In genomic region chr7:30501264-30501663, GRCh38 we compare ENCODE assay signal across 31 cellular contexts.
"Had no signal": no experiment of that assay in that cellular context is flagged by ENCODE, and none has a peak within 500 bp of the region (broad histone marks: within the 10 kb centered on the region; RNA-seq: fewer than 3 reads in every experiment).

No MANE protein-coding gene starts in this region.

- H3K27me3 ChIP-seq: colonic mucosa, esophagus muscularis mucosa, foreskin keratinocyte, gastroesophageal sphincter, heart left ventricle, hepatocyte, neural progenitor cell, testis, tibial artery, upper lobe of left lung had no signal

- H3K4me2 ChIP-seq: hepatocyte, smooth muscle cell had no signal

- FAIRE-seq: kidney, urothelium cell line had no signal

- H3K9me3 ChIP-seq: colonic mucosa, esophagus muscularis mucosa, gastroesophageal sphincter, heart left ventricle, mucosa of descending colon, testis, tibial artery, upper lobe of left lung had no signal

- H3K27ac ChIP-seq: colonic mucosa, esophagus muscularis mucosa, foreskin keratinocyte, gastroesophageal sphincter, heart left ventricle, hepatocyte, neural progenitor cell, parathyroid adenoma, testis, tibial artery, upper lobe of left lung had no signal

- H3K9ac ChIP-seq: neural progenitor cell, parathyroid adenoma had no signal

- H2AFZ ChIP-seq: hepatocyte, neural progenitor cell, parathyroid adenoma had no signal

- ATAC-seq: foreskin keratinocyte; gastroesophageal sphincter; heart left ventricle; left lobe of liver; mucosa of descending colon; natural killer cell treated with Interleukin-12 subunit alpha and Interleukin-12 subunit beta and Interleukin-15 and Interleukin-18, amount 100 ng/mL, for 72 hours; sciatic nerve; stimulated activated memory B cell treated with anti-CD40 and anti-IgM and Interleukin-4, amounts not matched to agents 10 μg/mL and 1 μg/mL and 100 μg/mL, for 72 hours; stimulated activated naive CD8-positive, alpha-beta T cell treated with anti-CD3 and anti-CD28 coated beads, Interleukin-15, Interleukin-2, amounts not matched to agents 100 U/mL and 50 U/mL, for 24 hours had no signal

- H3K27ac Mint-ChIP-seq: dendritic cell treated with granulocyte-macrophage colony-stimulating factor and Interleukin-4, amounts not matched to agents 40 ng/mL and 50 ng/mL, for 4 days; memory B cell; mesothelial cell of epicardium; naive B cell; natural killer cell treated with Interleukin-12 subunit alpha and Interleukin-12 subunit beta and Interleukin-15 and Interleukin-18, amount 100 ng/mL, for 72 hours; neural progenitor cell; progenitor cell of endocrine pancreas; stimulated activated memory B cell treated with anti-CD40 and anti-IgM and Interleukin-4, amounts not matched to agents 10 μg/mL and 1 μg/mL and 100 μg/mL, for 72 hours had no signal

- DNase-seq: colonic mucosa; effector memory CD4-positive, alpha-beta T cell; foreskin keratinocyte; heart left ventricle; kidney; mucosa of descending colon; naive B cell; stimulated activated CD4-positive, alpha-beta T cell treated with anti-CD3 and anti-CD28 coated beads, Interleukin-12 subunit alpha, Interleukin-12 subunit beta, amount 100 ng/mL, for 4 hours; stimulated activated CD4-positive, alpha-beta T cell treated with anti-CD3 and anti-CD28 coated beads, Interleukin-1b, Interleukin-23, amount 100 ng/mL, for 48 hours; stimulated activated CD4-positive, alpha-beta T cell treated with anti-CD3 and anti-CD28 coated beads, Interleukin-4, amount 100 ng/mL, for 1 hour; stimulated activated naive CD8-positive, alpha-beta T cell treated with anti-CD3 and anti-CD28 coated beads, Interleukin-15, Interleukin-2, amounts not matched to agents 100 U/mL and 50 U/mL, for 24 hours; substantia nigra; tibial artery; upper lobe of left lung had no signal

- H3K4me3 ChIP-seq: colonic mucosa, esophagus muscularis mucosa, gastroesophageal sphincter, heart left ventricle, hepatocyte, lung, mucosa of descending colon, neural progenitor cell, smooth muscle cell, testis, tibial artery, upper lobe of left lung had no signal

- H3K9me3 Mint-ChIP-seq: dendritic cell treated with granulocyte-macrophage colony-stimulating factor and Interleukin-4, amounts not matched to agents 40 ng/mL and 50 ng/mL, for 4 days; memory B cell; mesothelial cell of epicardium; naive B cell; natural killer cell treated with Interleukin-12 subunit alpha and Interleukin-12 subunit beta and Interleukin-15 and Interleukin-18, amount 100 ng/mL, for 72 hours; stimulated activated memory B cell treated with anti-CD40 and anti-IgM and Interleukin-4, amounts not matched to agents 10 μg/mL and 1 μg/mL and 100 μg/mL, for 72 hours had no signal

- H3K27me3 Mint-ChIP-seq: dendritic cell treated with granulocyte-macrophage colony-stimulating factor and Interleukin-4, amounts not matched to agents 40 ng/mL and 50 ng/mL, for 4 days; memory B cell; naive B cell; natural killer cell treated with Interleukin-12 subunit alpha and Interleukin-12 subunit beta and Interleukin-15 and Interleukin-18, amount 100 ng/mL, for 72 hours; progenitor cell of endocrine pancreas; stimulated activated memory B cell treated with anti-CD40 and anti-IgM and Interleukin-4, amounts not matched to agents 10 μg/mL and 1 μg/mL and 100 μg/mL, for 72 hours had no signal

- H3K4me3 Mint-ChIP-seq: dendritic cell treated with granulocyte-macrophage colony-stimulating factor and Interleukin-4, amounts not matched to agents 40 ng/mL and 50 ng/mL, for 4 days; memory B cell; mesothelial cell of epicardium; natural killer cell treated with Interleukin-12 subunit alpha and Interleukin-12 subunit beta and Interleukin-15 and Interleukin-18, amount 100 ng/mL, for 72 hours; neural progenitor cell; stimulated activated memory B cell treated with anti-CD40 and anti-IgM and Interleukin-4, amounts not matched to agents 10 μg/mL and 1 μg/mL and 100 μg/mL, for 72 hours had no signal

- H3K4me1 ChIP-seq: colonic mucosa, parathyroid adenoma had no signal

- H3K36me3 ChIP-seq: colonic mucosa had no signal
